13 cellular contexts compared by ENCODE assay signal in the genomic region with DNA sequence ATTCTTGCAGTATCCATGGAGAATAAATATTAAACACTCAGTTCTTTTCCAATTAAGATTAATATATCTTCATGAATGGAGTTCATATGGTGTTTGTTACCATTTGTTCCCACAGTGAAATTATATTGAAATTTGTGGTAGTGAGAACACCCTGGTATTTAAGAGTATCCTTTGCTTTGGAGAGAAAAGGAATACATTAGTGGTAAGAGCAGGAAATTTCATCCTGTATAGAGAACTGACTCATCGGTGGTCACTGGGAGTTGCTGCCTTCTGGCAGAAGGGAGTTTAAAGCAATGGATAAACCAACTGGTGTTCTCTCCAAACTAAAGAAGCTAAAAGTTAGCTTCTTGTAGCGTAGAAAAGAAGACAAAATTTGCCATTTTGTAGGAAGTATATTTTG.
DNase-seq lines count a peak whose midpoint lies in the region; ATAC-seq, FAIRE-seq and TF ChIP-seq lines count a peak whose summit lies in the region.
"Had no signal": no experiment of that assay in that cellular context is flagged by ENCODE, and none has a peak within 500 bp of the region (broad histone marks: within the 10 kb centered on the region; RNA-seq: fewer than 3 reads in every experiment).

No MANE protein-coding gene starts in this region.

- H2AFZ ChIP-seq in endothelial cell of umbilical vein (ENCODE audit: low read depth, low read length): no peak overlapping the region

- H3K36me3 ChIP-seq in endothelial cell of umbilical vein (ENCODE audit: control insufficient read depth in 2 of 2, extremely low read depth in 1 of 2, insufficient read depth in 2 of 2, low read length in 2 of 2) (no peaks in the 10 kb centered on the region), aorta (ENCODE audit: control insufficient read depth in 1 of 2, insufficient read depth in 2 of 2, low read length in 1 of 2) (peaks cover 0 to 2% of the 10 kb centered on the region in 2 donors)
- no peaks in the 10 kb centered on the region for H3K36me3 ChIP-seq in CD8-positive, alpha-beta memory T cell (ENCODE audit: insufficient read depth, low read length)

- peak; percentile 79 for DNase-seq in EL
- DNase-seq in RKO (ENCODE audit: low spot score): peak; percentile 43
- peak; percentile 21 for DNase-seq in endothelial cell of umbilical vein (ENCODE audit: low read depth, low spot score)
- DNase-seq in non-pigmented ciliary epithelial cell (ENCODE audit: low read depth): peak; percentile 65
- no peak for DNase-seq in central memory CD4-positive, alpha-beta T cell
- DNase-seq in aorta: no peak
- DNase-seq in activated CD4-positive, alpha-beta T cell treated with anti-CD3 and anti-CD28 coated beads for 4 hours: no peak
- DNase-seq in CD8-positive, alpha-beta memory T cell: no peak
- DNase-seq: activated CD8-positive, alpha-beta memory T cell treated with anti-CD3 and anti-CD28 coated beads for 24 hours; activated naive CD4-positive, alpha-beta T cell; NCI-H345 had no signal

- no peak for TF ChIP-seq CTCF in endothelial cell of umbilical vein (IDR thresholded peaks at IDR 0.05; ENCODE audit: extremely low read depth in 1 of 2, insufficient read depth in 1 of 2, low read depth in 1 of 2, low read length in 2 of 2)

- dilution Hi-C loops in endothelial cell of umbilical vein (cut with MboI; ENCODE audit: extremely low pct_ligation_motif_present, low sequenced_read_pairs): no loop called here

- CTCF ChIA-PET in endothelial cell of umbilical vein (lab: Charles Lee): interaction anchor here (1.6 to 2.2 kb wide), 2 partner anchors 33 to 135 kb away, joined by 4 read pairs; no protein-coding TSS in a partner anchor
- CTCF ChIA-PET in CD8-positive, alpha-beta memory T cell (lab: Charles Lee): no interaction called here

- H3K4me3 ChIP-seq in endothelial cell of umbilical vein (replicated peaks in 1 of 3; ENCODE audit: insufficient read depth in 1 of 3, low read depth in 1 of 3, low read length in 3 of 3) (no peak overlapping the region), aorta (ENCODE audit: low read length in 2 of 2) (no peak overlapping the region)
- no peak overlapping the region for H3K4me3 ChIP-seq in CD8-positive, alpha-beta memory T cell (ENCODE audit: low read length)

- H3K27ac Mint-ChIP-seq in CD8-positive, alpha-beta memory T cell: no peak overlapping the region
- H3K27ac Mint-ChIP-seq: natural killer cell treated with Interleukin-12 subunit alpha and Interleukin-12 subunit beta and Interleukin-15 and Interleukin-18, amount 100 ng/mL, for 72 hours had no signal

- H3K79me2 ChIP-seq in endothelial cell of umbilical vein (ENCODE audit: control insufficient read depth, insufficient read depth, low read length): no peaks in the 10 kb centered on the region

- no TSS peak for BruUV-seq in endothelial cell of umbilical vein (replicated peaks; lab: Mats Ljungman, UMichigan)

- H3K9me3 Mint-ChIP-seq in CD8-positive, alpha-beta memory T cell: peaks cover 0 to 5% (median 0%) of the 10 kb centered on the region in 5 donors
- H3K9me3 Mint-ChIP-seq: natural killer cell treated with Interleukin-12 subunit alpha and Interleukin-12 subunit beta and Interleukin-15 and Interleukin-18, amount 100 ng/mL, for 72 hours had no signal

- no peak overlapping the region for H3K4me3 Mint-ChIP-seq in CD8-positive, alpha-beta memory T cell
- H3K4me3 Mint-ChIP-seq: natural killer cell treated with Interleukin-12 subunit alpha and Interleukin-12 subunit beta and Interleukin-15 and Interleukin-18, amount 100 ng/mL, for 72 hours had no signal

- peaks cover 0 to 2% (median 0%) of the 10 kb centered on the region in 3 donors for H3K36me3 Mint-ChIP-seq in CD8-positive, alpha-beta memory T cell

- no peak overlapping the region for H3K9ac ChIP-seq in endothelial cell of umbilical vein (replicated peaks; ENCODE audit: extremely low read depth, insufficient read depth, low read length)

- POLR2A ChIA-PET in endothelial cell of umbilical vein (lab: Charles Lee): no interaction called here
- POLR2A ChIA-PET in CD8-positive, alpha-beta memory T cell (lab: Charles Lee): no interaction called here

- no peaks in the 10 kb centered on the region for H3K9me3 ChIP-seq in endothelial cell of umbilical vein (replicated peaks; ENCODE audit: control insufficient read depth, insufficient read depth, low read length)
- no peaks in the 10 kb centered on the region for H3K9me3 ChIP-seq in aorta (ENCODE audit: control insufficient read depth, low read length)
- no peaks in the 10 kb centered on the region for H3K9me3 ChIP-seq in CD8-positive, alpha-beta memory T cell (ENCODE audit: low read length)

- no peak overlapping the region for H3K27ac ChIP-seq in endothelial cell of umbilical vein (ENCODE audit: insufficient read depth, low read depth, low read length)
- no peak overlapping the region for H3K27ac ChIP-seq in aorta (ENCODE audit: low read depth in 1 of 2, low read length in 2 of 2)
- H3K27ac ChIP-seq in CD8-positive, alpha-beta memory T cell (ENCODE audit: low read depth, low read length): no peak overlapping the region

- 76 to 78% methylated on average over 2 of the region's 2 CpGs for WGBS in aorta, 2 donors

- H3K9me1 ChIP-seq in endothelial cell of umbilical vein (replicated peaks; ENCODE audit: control insufficient read depth, extremely low read depth, insufficient read depth, low read length): no peaks in the 10 kb centered on the region

- H3K27me3 ChIP-seq in endothelial cell of umbilical vein (ENCODE audit: control insufficient read depth in 2 of 2, insufficient read depth in 2 of 2, low read length in 2 of 2) (no peaks in the 10 kb centered on the region), aorta (ENCODE audit: control insufficient read depth in 1 of 2, insufficient read depth in 2 of 2, low read length in 1 of 2) (no peaks in the 10 kb centered on the region)
- no peaks in the 10 kb centered on the region for H3K27me3 ChIP-seq in CD8-positive, alpha-beta memory T cell (ENCODE audit: insufficient read depth, low read length, poor library complexity, severe bottlenecking)

- ATAC-seq in aorta (ENCODE audit: low FRiP score): no peak
- ATAC-seq: natural killer cell treated with Interleukin-12 subunit alpha and Interleukin-12 subunit beta and Interleukin-15 and Interleukin-18, amount 100 ng/mL, for 72 hours had no signal

- H3K4me1 Mint-ChIP-seq in CD8-positive, alpha-beta memory T cell: peaks cover 0 to 6% (median 0%) of the 10 kb centered on the region in 3 donors

- H3K4me1 ChIP-seq in endothelial cell of umbilical vein (ENCODE audit: control insufficient read depth, extremely low read depth, insufficient read depth, low read length): peaks cover 7% of the 10 kb centered on the region
- H3K4me1 ChIP-seq in aorta (ENCODE audit: control insufficient read depth in 1 of 2, insufficient read depth in 2 of 2, low read length in 2 of 2): no peaks in the 10 kb centered on the region
- no peaks in the 10 kb centered on the region for H3K4me1 ChIP-seq in CD8-positive, alpha-beta memory T cell (ENCODE audit: insufficient read depth, low read length)

- no peak for TF ChIP-seq POLR2A in endothelial cell of umbilical vein (IDR thresholded peaks at IDR 0.05; ENCODE audit: low read depth, low read length)

- no peak overlapping the region for H3K4me2 ChIP-seq in endothelial cell of umbilical vein (ENCODE audit: insufficient read depth, low read length)

- peaks cover 10 to 13% of the 10 kb centered on the region in 2 donors for H3K27me3 Mint-ChIP-seq in CD8-positive, alpha-beta memory T cell

- intact Hi-C loops in endothelial cell of umbilical vein (cut with micrococcal nuclease): no loop called here
- intact Hi-C loops in aorta (cut with DNase I): no loop called here

- H4K20me1 ChIP-seq in endothelial cell of umbilical vein (replicated peaks; ENCODE audit: control insufficient read depth, extremely low read depth, insufficient read depth, low read length): no peaks in the 10 kb centered on the region

- FAIRE-seq in endothelial cell of umbilical vein (lab: Jason Lieb, UNC): peak; percentile 78
- FAIRE-seq: colon had no signal

TF ChIP-seq in endothelial cell of umbilical vein, 7 proteins besides CTCF, POLR2A, EP300 and RAD21:
- TF ChIP-seq JUN (IDR thresholded peaks at IDR 0.05; ENCODE audit: borderline replicate concordance, insufficient read depth, insufficient read length, low read depth) (no peak), FOS (IDR thresholded peaks at IDR 0.05; ENCODE audit: borderline replicate concordance, insufficient read depth, low read length) (peak; percentile 59)
TF ChIP-seq in endothelial cell of umbilical vein: peak in this region for 1.

Comparison
In these comparisons a context has a peak if more than half of its experiments do, and no peak if none do; other contexts are left out.
1. DNase-seq: peak in EL (single experiment), RKO (single experiment), endothelial cell of umbilical vein (single experiment) and non-pigmented ciliary epithelial cell (single experiment); none in central memory CD4-positive, alpha-beta T cell (single experiment), aorta (0 of 2), activated CD4-positive, alpha-beta T cell treated with anti-CD3 and anti-CD28 coated beads for 4 hours (0 of 2) and CD8-positive, alpha-beta memory T cell (0 of 5).